In the genomic region with DNA sequence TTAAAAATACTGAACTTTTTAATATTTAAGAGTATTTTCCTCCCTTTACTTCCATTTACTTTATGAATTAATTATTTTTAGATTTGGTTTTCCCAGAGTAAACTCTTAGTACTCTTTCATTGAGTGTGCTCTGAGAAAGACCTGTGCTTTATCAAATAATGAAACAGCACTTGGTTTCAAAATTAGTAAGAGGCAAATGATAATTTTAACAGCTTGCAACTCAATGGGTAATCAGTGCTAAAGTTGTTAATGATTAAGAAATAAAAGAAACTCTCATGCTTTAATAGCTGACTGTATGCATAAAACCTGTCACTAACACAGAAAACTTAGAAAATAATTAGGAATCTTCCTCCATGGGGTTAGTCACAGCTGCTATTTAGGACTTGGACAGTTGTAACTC, we compare ENCODE assay signal across 18 cellular contexts.
DNase-seq lines count a peak whose midpoint lies in the region; ATAC-seq and TF ChIP-seq lines count a peak whose summit lies in the region.
"Had no signal": no experiment of that assay in that cellular context is flagged by ENCODE, and none has a peak within 500 bp of the region (broad histone marks: within the 10 kb centered on the region; RNA-seq: fewer than 3 reads in every experiment).

No MANE protein-coding gene starts in this region.

- H3K4me1 Mint-ChIP-seq in nephron progenitor cell: peaks cover under 1% of the 10 kb centered on the region
- peaks cover 11% of the 10 kb centered on the region for H3K4me1 Mint-ChIP-seq in mesothelial cell of epicardium
- H3K4me1 Mint-ChIP-seq: neural progenitor cell, T-cell had no signal

- H3K4me3 Mint-ChIP-seq in nephron progenitor cell (no peak overlapping the region), mesothelial cell of epicardium (no peak overlapping the region)
- H3K4me3 Mint-ChIP-seq: immature natural killer cell, neural progenitor cell, T-cell had no signal

- no peaks in the 10 kb centered on the region for H3K27me3 ChIP-seq in SJCRH30
- H3K27me3 ChIP-seq: neural progenitor cell, transverse colon had no signal

- DNase-seq in nephron progenitor cell: no peak
- no peak for DNase-seq in mesothelial cell of epicardium (ENCODE audit: low spot score in 2 of 2, unreplicated experiment in 2 of 2)
- DNase-seq in SJCRH30: no peak
- DNase-seq: activated effector memory CD4-positive, alpha-beta T cell treated with anti-CD3 and anti-CD28 coated beads, Interleukin-2, amount 50 U/mL, for 16 hours; anterior cingulate cortex; EL; immature natural killer cell; NCI-H2029 treated with DMSO at 0.1 percent for 48 hours; NCI-H774; right cardiac atrium; T-cell; transverse colon had no signal

- no peaks in the 10 kb centered on the region for H3K4me1 ChIP-seq in SJCRH30
- H3K4me1 ChIP-seq: neural progenitor cell, transverse colon had no signal

- ATAC-seq in GM18873 (IDR thresholded peaks at IDR 0.05; ENCODE audit: low FRiP score, unreplicated experiment) (peak; percentile 67), GM21526 (IDR thresholded peaks at IDR 0.05; ENCODE audit: low FRiP score, unreplicated experiment) (peak; percentile 56), HG03060 (IDR thresholded peaks at IDR 0.05; ENCODE audit: low read depth, unreplicated experiment) (peak; percentile 54), HG03575 (IDR thresholded peaks at IDR 0.05; ENCODE audit: extremely low read depth, insufficient number of reproducible peaks, low FRiP score, unreplicated experiment) (peak; percentile 45), HG03439 (IDR thresholded peaks at IDR 0.05; ENCODE audit: unreplicated experiment) (no peak)
- ATAC-seq: right cardiac atrium, T-cell had no signal

- H3K27ac ChIP-seq in SJCRH30: no peak overlapping the region
- H3K27ac ChIP-seq: neural progenitor cell, transverse colon had no signal

- H3K36me3 ChIP-seq in SJCRH30: no peaks in the 10 kb centered on the region; the same call in 1 of the 2 replicates
- H3K36me3 ChIP-seq: transverse colon had no signal

- H3K27ac Mint-ChIP-seq in nephron progenitor cell (no peak overlapping the region), mesothelial cell of epicardium (no peak overlapping the region)
- H3K27ac Mint-ChIP-seq: immature natural killer cell, neural progenitor cell, T-cell had no signal

- H3K36me3 Mint-ChIP-seq in nephron progenitor cell (ENCODE audit: low read depth): peaks cover 17% of the 10 kb centered on the region
- H3K36me3 Mint-ChIP-seq in mesothelial cell of epicardium: peaks cover 14% of the 10 kb centered on the region

- H3K27me3 Mint-ChIP-seq in nephron progenitor cell (ENCODE audit: low read depth, poor library complexity) (no peaks in the 10 kb centered on the region), mesothelial cell of epicardium (ENCODE audit: low read depth) (no peaks in the 10 kb centered on the region)
- H3K27me3 Mint-ChIP-seq: T-cell had no signal

- H3K9me3 Mint-ChIP-seq in nephron progenitor cell (no peaks in the 10 kb centered on the region), mesothelial cell of epicardium (no peaks in the 10 kb centered on the region)
- H3K9me3 Mint-ChIP-seq: immature natural killer cell, neural progenitor cell, T-cell had no signal

- no peaks in the 10 kb centered on the region for H3K9me3 ChIP-seq in SJCRH30 (replicated peaks)
- H3K9me3 ChIP-seq: transverse colon had no signal

- H3K4me3 ChIP-seq in SJCRH30: no peak overlapping the region
- H3K4me3 ChIP-seq: neural progenitor cell, transverse colon had no signal

- no peak for TF ChIP-seq CTCF in nephron progenitor cell (IDR thresholded peaks at IDR 0.05)
- TF ChIP-seq CTCF in mesothelial cell of epicardium (IDR thresholded peaks at IDR 0.05; ENCODE audit: unreplicated experiment): no peak
